8 cellular contexts compared by ENCODE assay signal in genomic region chr14:94180655-94181271, GRCh38. TPM values are rescaled to one million over a fixed set of nuclear protein-coding genes. Genes with fewer than 3 reads are reported as not detected.
DNase-seq lines count a peak whose midpoint lies in the region; ATAC-seq and TF ChIP-seq lines count a peak whose summit lies in the region.

No MANE protein-coding gene starts in this region.

- intact Hi-C loops in IMR-90 (cut with micrococcal nuclease) = loop anchor here (1.0 to 10.0 kb wide), 2 partner anchors 144 to 304 kb away; no protein-coding TSS in a partner anchor
- intact Hi-C loops in dorsolateral prefrontal cortex (cut with DNase I) = loop anchor here in 1 of 2 donors (5.0 kb wide), 1 partner anchor 143 kb away; no protein-coding TSS in a partner anchor

- H3K4me2 ChIP-seq in IMR-90 (ENCODE audit: low read depth, low read length) = peak overlapping the region; percentile 57
- peak overlapping the region; percentile 63 for H3K4me2 ChIP-seq in mesenchymal stem cell (ENCODE audit: low read length, poor library complexity, severe bottlenecking)

- H2BK5ac ChIP-seq in IMR-90 (ENCODE audit: low read depth, low read length, poor library complexity, severe bottlenecking) (no peak overlapping the region), mesenchymal stem cell (ENCODE audit: low read depth, low read length, poor library complexity, severe bottlenecking) (no peak overlapping the region)

- H3K9me3 ChIP-seq in IMR-90 (ENCODE audit: control insufficient read depth, insufficient read depth, low read length) (no peaks in the 10 kb centered on the region), mesenchymal stem cell (ENCODE audit: control insufficient read depth, low read length) (no peaks in the 10 kb centered on the region)

- no peak overlapping the region for H3K4ac ChIP-seq in IMR-90 (ENCODE audit: low read depth, low read length)
- H3K4ac ChIP-seq in mesenchymal stem cell (ENCODE audit: low read depth in 1 of 2, low read length in 2 of 2) = no peak overlapping the region

- CTCF ChIA-PET in IMR-90 (lab: Yijun Ruan, JAX) = interaction anchor here (0.6 to 1.3 kb wide), 14 partner anchors 11 to 1366 kb away, joined by 3 to 8 read pairs (median 3); no protein-coding TSS in a partner anchor

- H3K36me3 ChIP-seq in IMR-90 (ENCODE audit: control insufficient read depth, insufficient read depth, low read length) = no peaks in the 10 kb centered on the region
- no peaks in the 10 kb centered on the region for H3K36me3 ChIP-seq in mesenchymal stem cell (ENCODE audit: control insufficient read depth in 1 of 2, insufficient read depth in 2 of 2, low read depth in 1 of 2, low read length in 2 of 2)

- no peaks in the 10 kb centered on the region for H3K9me1 ChIP-seq in IMR-90 (ENCODE audit: insufficient read depth, low read length)

- no TSS peak for BruUV-seq in IMR-90 (replicated peaks; lab: Mats Ljungman, UMichigan)

- TF ChIP-seq CTCF in IMR-90 (conservative IDR thresholded peaks at IDR 0.05; ENCODE audit: low read depth, low read length) = peak; percentile 66
- TF ChIP-seq CTCF in dorsolateral prefrontal cortex (IDR thresholded peaks at IDR 0.05 in 54 of 56, conservative IDR thresholded peaks at IDR 0.05 in 2 of 56; ENCODE audit: low read depth in 1 of 56, partially characterized antibody in 56 of 56) = peak; percentile 35 to 90 (median 73)

- H2BK15ac ChIP-seq in IMR-90 (ENCODE audit: low read depth, low read length) (no peak overlapping the region), mesenchymal stem cell (ENCODE audit: low read depth, poor library complexity, severe bottlenecking) (no peak overlapping the region)

- TF ChIP-seq RAD21 in IMR-90 (IDR thresholded peaks at IDR 0.05; ENCODE audit: low read length) = peak; percentile 47

- H4K8ac ChIP-seq in IMR-90 (ENCODE audit: low read depth in 2 of 2, low read length in 2 of 2) = no peak overlapping the region
- H4K8ac ChIP-seq in mesenchymal stem cell (ENCODE audit: low read length) = no peak overlapping the region

- H2AK5ac ChIP-seq in IMR-90 (ENCODE audit: low read depth, low read length) = no peak overlapping the region
- no peak overlapping the region for H2AK5ac ChIP-seq in mesenchymal stem cell (ENCODE audit: low read length, severe bottlenecking)

- H4K5ac ChIP-seq in IMR-90 (ENCODE audit: low read depth, low read length) = no peak overlapping the region

- in situ Hi-C loops in IMR-90 (cut with MboI; ENCODE audit: low sequenced_read_pairs) = no loop called here

- no peak overlapping the region for H2AK9ac ChIP-seq in IMR-90 (replicated peaks; ENCODE audit: low read depth, low read length, poor library complexity)

- ATAC-seq in GM19351 (IDR thresholded peaks at IDR 0.05; ENCODE audit: unreplicated experiment) (peak; percentile 78), IMR-90 (ENCODE audit: low read depth) (peak; percentile 59; the same call in 1 of the 2 replicates)

- H3K23ac ChIP-seq in IMR-90 (ENCODE audit: low read depth, low read length) (no peak overlapping the region), mesenchymal stem cell (ENCODE audit: low read length in 2 of 2) (no peak overlapping the region)

- no peak overlapping the region for H2BK12ac ChIP-seq in mesenchymal stem cell (ENCODE audit: low read length in 2 of 2)

- no peak overlapping the region for H3K56ac ChIP-seq in IMR-90 (ENCODE audit: extremely low read depth, insufficient read depth, low read length)

- H2BK120ac ChIP-seq in IMR-90 (ENCODE audit: low read depth, low read length) (no peak overlapping the region), mesenchymal stem cell (ENCODE audit: low read depth, low read length) (no peak overlapping the region)

- H3K79me1 ChIP-seq in IMR-90 (ENCODE audit: low read depth in 1 of 2, low read length in 2 of 2) (no peaks in the 10 kb centered on the region), mesenchymal stem cell (replicated peaks; ENCODE audit: low read length, poor library complexity, severe bottlenecking) (no peaks in the 10 kb centered on the region)

- dilution Hi-C loops in IMR-90 (cut with HindIII; ENCODE audit: low sequenced_read_pairs, unreplicated experiment) = no loop called here

- no peak overlapping the region for H3K18ac ChIP-seq in IMR-90 (ENCODE audit: low read depth, low read length)
- H3K18ac ChIP-seq in mesenchymal stem cell (ENCODE audit: low read depth in 1 of 2, low read length in 2 of 2) = no peak overlapping the region

- no peak overlapping the region for H3K9ac ChIP-seq in IMR-90 (ENCODE audit: low read depth, low read length)
- H3K9ac ChIP-seq in mesenchymal stem cell (ENCODE audit: low read length) = peak overlapping the region; percentile 84

- H3K14ac ChIP-seq in IMR-90 (replicated peaks; ENCODE audit: low read depth, low read length) = no peak overlapping the region
- no peak overlapping the region for H3K14ac ChIP-seq in mesenchymal stem cell (ENCODE audit: low read length in 2 of 2)

- H3K27me3 ChIP-seq in IMR-90 (ENCODE audit: control insufficient read depth, insufficient read depth, low read length) = peaks cover 10% of the 10 kb centered on the region
- peaks cover 0 to 6% (median 0%) of the 10 kb centered on the region in 45 donors for H3K27me3 ChIP-seq in dorsolateral prefrontal cortex
- H3K27me3 ChIP-seq in mesenchymal stem cell (ENCODE audit: control insufficient read depth in 1 of 2, insufficient read depth in 1 of 2, low read length in 2 of 2) = peaks cover 2 to 8% of the 10 kb centered on the region in 2 experiments

- H2BK20ac ChIP-seq in IMR-90 (ENCODE audit: low read depth, low read length) = no peak overlapping the region

- H4K91ac ChIP-seq in IMR-90 (ENCODE audit: insufficient read depth, low read depth, low read length) (no peak overlapping the region), mesenchymal stem cell (ENCODE audit: low read length) (no peak overlapping the region)

- TF ChIP-seq POLR2A in IMR-90 (IDR thresholded peaks at IDR 0.05; ENCODE audit: low read depth, low read length) = no peak

- H3K27ac ChIP-seq in IMR-90 (ENCODE audit: insufficient read depth, low read length) (no peak overlapping the region), dorsolateral prefrontal cortex (peak overlapping the region in 2 of 59 donors; percentile 21 to 24), mesenchymal stem cell (ENCODE audit: low read length, poor library complexity, severe bottlenecking) (no peak overlapping the region)

- 13% methylated on average over 1 of the region's 4 CpGs; no CpG with 5 or more reads in 1 of the 2 experiments for WGBS in IMR-90 (ENCODE audit: extremely low coverage in 2 of 2, insufficient read length in 1 of 2), 2 experiments
- 44% methylated on average over 3 of the region's 4 CpGs for WGBS in mesenchymal stem cell

- peak; percentile 61 for DNase-seq in DMS53 (lab: John Stamatoyannopoulos, UW)
- peak; percentile 42 for DNase-seq in IMR-90
- peak; percentile 34 for DNase-seq in SIG-M5 (lab: John Stamatoyannopoulos, UW)
- no peak for DNase-seq in dorsolateral prefrontal cortex
- DNase-seq in mesenchymal stem cell = peak; percentile 51
- no peak for DNase-seq in NK-92 treated with Interleukin-12 subunit alpha and Interleukin-12 subunit beta, amount 100 ng/mL, for 24 hours (lab: John Stamatoyannopoulos, UW)
- no peak for DNase-seq in stimulated activated CD8-positive, alpha-beta memory T cell treated with anti-CD3 and anti-CD28 coated beads, Interleukin-4, amount 100 ng/mL, for 48 hours

- peak overlapping the region; percentile 16 for H2AFZ ChIP-seq in IMR-90 (replicated peaks; ENCODE audit: low read length, poor library complexity)
- no peak overlapping the region for H2AFZ ChIP-seq in mesenchymal stem cell (ENCODE audit: low read depth, low read length)

- no peaks in the 10 kb centered on the region for H3K4me1 ChIP-seq in IMR-90 (ENCODE audit: control insufficient read depth, insufficient read depth, low read length)
- H3K4me1 ChIP-seq in mesenchymal stem cell (ENCODE audit: control insufficient read depth, insufficient read depth, low read depth, low read length) = no peaks in the 10 kb centered on the region

- H3K4me3 ChIP-seq in IMR-90 (ENCODE audit: insufficient read depth, low read depth, low read length) (no peak overlapping the region), dorsolateral prefrontal cortex (peak overlapping the region in 37 of 59 donors; percentile 1 to 52 (median 32)), mesenchymal stem cell (ENCODE audit: insufficient read depth in 1 of 2, low read depth in 1 of 2, low read length in 2 of 2) (peak overlapping the region in 1 of 2 experiments; percentile 74)

- POLR2A ChIA-PET in IMR-90 (lab: Charles Lee; ENCODE audit: unreplicated experiment) = no interaction called here

- H4K20me1 ChIP-seq in IMR-90 (ENCODE audit: insufficient read depth, low read length) = no peaks in the 10 kb centered on the region

TF ChIP-seq in IMR-90, 13 proteins besides CTCF, POLR2A, EP300 and RAD21:
- TF ChIP-seq SMC3 (IDR thresholded peaks at IDR 0.05; ENCODE audit: low read depth, low read length) (peak; percentile 49), MAZ (IDR thresholded peaks at IDR 0.05; ENCODE audit: borderline replicate concordance, low read depth, low read length) (no peak)

RNA-seq across cellular contexts. Expression of gene PPP4R4, which starts 6.6 kb away (rescaled TPM):
- total RNA-seq in IMR-90 (2012; rRNA removed) (0.36 and 0.56 TPM in 2 replicates), dorsolateral prefrontal cortex (10 to 100 TPM in 119 of 120 experiments, 1 to 10 TPM in 1; 9.9 to 65.6 (median 28.7) TPM)
- polyA plus RNA-seq in IMR-90 (2012; rRNA removed) = 0.13 and 0.17 TPM in 2 replicates
- polyA plus RNA-seq in IMR-90 (2012; cell fraction: cytosol; rRNA removed) = 0.01 and 0.12 TPM in 2 replicates
- polyA plus RNA-seq in IMR-90 (2012; cell fraction: nucleus; rRNA removed; ENCODE audit: low replicate concordance) = 0.33 TPM in 1 of 2 replicates, not detected in the other
- polyA plus RNA-seq in mesenchymal stem cell (2013, experiment 1 of 2) = 0.01 TPM
- 0.01 TPM for polyA plus RNA-seq in mesenchymal stem cell (2013, experiment 2 of 2)

RNA-seq across cellular contexts. Expression of gene IFI27L2, which starts 51.4 kb away (rescaled TPM):
- total RNA-seq in IMR-90 (2012; rRNA removed) = 43.0 and 111 TPM in 2 replicates
- 187 and 261 TPM in 2 replicates for polyA plus RNA-seq in IMR-90 (2012; rRNA removed)
- polyA plus RNA-seq in IMR-90 (2012; cell fraction: cytosol; rRNA removed) = 441 and 716 TPM in 2 replicates
- polyA plus RNA-seq in IMR-90 (2012; cell fraction: nucleus; rRNA removed; ENCODE audit: low replicate concordance) = 72.6 and 129 TPM in 2 replicates
- total RNA-seq in dorsolateral prefrontal cortex = 100 to 1,000 TPM in 1 of 120 experiments, 10 to 100 TPM in 119; 39.5 to 131 (median 61.8) TPM
- 72.9 TPM for polyA plus RNA-seq in mesenchymal stem cell (2013, experiment 1 of 2)
- polyA plus RNA-seq in mesenchymal stem cell (2013, experiment 2 of 2) = 74.9 TPM

Comparison
In these comparisons a context has a peak if more than half of its experiments do, and no peak if none do; other contexts are left out.
1. DNase-seq: peak in DMS53 (single experiment), IMR-90 (single experiment), SIG-M5 (single experiment) and mesenchymal stem cell (single experiment); none in dorsolateral prefrontal cortex (0 of 10), NK-92 treated with Interleukin-12 subunit alpha and Interleukin-12 subunit beta, amount 100 ng/mL, for 24 hours (single experiment) and stimulated activated CD8-positive, alpha-beta memory T cell treated with anti-CD3 and anti-CD28 coated beads, Interleukin-4, amount 100 ng/mL, for 48 hours (single experiment).